In genomic region chr19:51799311-51799997, GRCh38 we compare ENCODE assay signal across 9 cellular contexts. TPM values are rescaled to one million over a fixed set of nuclear protein-coding genes. Genes with fewer than 3 reads are reported as not detected.
DNase-seq lines count a peak whose midpoint lies in the region; ATAC-seq, FAIRE-seq and TF ChIP-seq lines count a peak whose summit lies in the region.
"Had no signal": no experiment of that assay in that cellular context is flagged by ENCODE, and none has a peak within 500 bp of the region (broad histone marks: within the 10 kb centered on the region; RNA-seq: fewer than 3 reads in every experiment).

No MANE protein-coding gene starts in this region.

- H3K36me3 ChIP-seq in pancreas: no peaks in the 10 kb centered on the region

- H3K4me3 Mint-ChIP-seq in Calu3 (ENCODE audit: low read depth, unreplicated experiment): no peak overlapping the region
- H3K4me3 Mint-ChIP-seq: central memory CD8-positive, alpha-beta T cell had no signal

- CTCF ChIA-PET in Calu3 (lab: Charles Lee): interaction anchor here (0.6 to 1.3 kb wide), 2 partner anchors 9 to 111 kb away, joined by 3 read pairs; no protein-coding TSS in a partner anchor

- H3K4me1 Mint-ChIP-seq in Calu3 (ENCODE audit: low read depth, unreplicated experiment): no peaks in the 10 kb centered on the region
- H3K4me1 Mint-ChIP-seq: central memory CD8-positive, alpha-beta T cell had no signal

- H3K4me3 ChIP-seq in fibroblast of pulmonary artery (replicated peaks; ENCODE audit: low read depth, low read length) (peak overlapping the region; percentile 26), pancreas (no peak overlapping the region)

- H3K27me3 Mint-ChIP-seq in Calu3 (ENCODE audit: unreplicated experiment): peaks cover 12% of the 10 kb centered on the region

- FAIRE-seq in pancreas (lab: Jason Lieb, UNC): no peak

- no peaks in the 10 kb centered on the region for H3K4me1 ChIP-seq in pancreas

- DNase-seq in Calu3 (peak; percentile 61), RKO (ENCODE audit: low spot score) (peak; percentile 90), fibroblast of pulmonary artery (ENCODE audit: low read depth) (peak; percentile 100), pancreas (peak in 4 of 6 donors; percentile 28 to 68 (median 36)), NCI-H1092 (lab: John Stamatoyannopoulos, UW) (no peak)
- DNase-seq in activated CD8-positive, alpha-beta memory T cell treated with anti-CD3 and anti-CD28 coated beads, Interleukin-2, amount 50 U/mL, for 4 hours: no peak

- H3K36me3 Mint-ChIP-seq in Calu3 (ENCODE audit: insufficient read depth, unreplicated experiment): no peaks in the 10 kb centered on the region

- no peaks in the 10 kb centered on the region for H3K27me3 ChIP-seq in pancreas

- intact Hi-C loops in Calu3 (cut with micrococcal nuclease; ENCODE audit: unreplicated experiment) (no loop called here), pancreas (cut with DNase I) (no loop called here)

- ATAC-seq in pancreas (peak in 3 of 4 donors; percentile 84 to 93 (median 85)), GM18868 (IDR thresholded peaks at IDR 0.05; ENCODE audit: unreplicated experiment) (no peak), HG02973 (IDR thresholded peaks at IDR 0.05; ENCODE audit: unreplicated experiment) (no peak)

- peak overlapping the region in 2 of 4 donors; percentile 55 to 66 for H3K27ac ChIP-seq in pancreas

- TF ChIP-seq CTCF in Calu3 (IDR thresholded peaks at IDR 0.05; ENCODE audit: unreplicated experiment): no peak
- peak; percentile 31 for TF ChIP-seq CTCF in fibroblast of pulmonary artery (IDR thresholded peaks at IDR 0.05; ENCODE audit: low read length, missing control alignments)
- no peak for TF ChIP-seq CTCF in pancreas (IDR thresholded peaks at IDR 0.05)

- no TSS peak for BruUV-seq in Calu3 (replicated peaks; lab: Mats Ljungman, UMichigan)

- H3K27ac Mint-ChIP-seq in Calu3 (ENCODE audit: unreplicated experiment): no peak overlapping the region

- H3K9me3 Mint-ChIP-seq in Calu3 (ENCODE audit: low read depth, unreplicated experiment): peaks cover 21% of the 10 kb centered on the region

- no peaks in the 10 kb centered on the region for H3K9me3 ChIP-seq in pancreas

- WGBS in pancreas, 2 donors: 62 to 74% methylated on average over 13 of the region's 13 CpGs

RNA-seq across cellular contexts. Expression of gene FPR3, which starts 4.5 kb away (rescaled TPM):
- not detected in 2 replicates for total RNA-seq in Calu3 (2022)
- total RNA-seq in pancreas: 10 to 100 TPM in 1 of 6 donors, 1 to 10 TPM in 2, under 1 TPM in 3; 0.32 to 10.4 (median 1.4) TPM
- polyA plus RNA-seq in pancreas: under 1 TPM; 0.42 to 0.61 TPM

RNA-seq across cellular contexts. Expression of gene FPR2, which starts 38.5 kb away (rescaled TPM):
- total RNA-seq in Calu3 (2022): not detected in 2 replicates
- 1 to 10 TPM in 1 of 6 donors, under 1 TPM in 3, not detected in 2; 0.25 to 1.3 (median 0.69) TPM for total RNA-seq in pancreas
- under 1 TPM in 1 of 2 donors, not detected in 1; 0.14 TPM for polyA plus RNA-seq in pancreas

RNA-seq across cellular contexts. Expression of gene FPR1, which starts 47.8 kb away (rescaled TPM):
- not detected in 2 replicates for total RNA-seq in Calu3 (2022)
- 1 to 10 TPM in 4 of 6 donors, under 1 TPM in 2; 0.37 to 6.8 (median 2.4) TPM for total RNA-seq in pancreas
- under 1 TPM; 0.57 to 0.73 TPM for polyA plus RNA-seq in pancreas

Comparison
In these comparisons a context has a peak if more than half of its experiments do, and no peak if none do; other contexts are left out.
1. DNase-seq: peak in Calu3 (single experiment), RKO (single experiment), fibroblast of pulmonary artery (single experiment) and pancreas (4 of 6); none in NCI-H1092 (single experiment) and activated CD8-positive, alpha-beta memory T cell treated with anti-CD3 and anti-CD28 coated beads, Interleukin-2, amount 50 U/mL, for 4 hours (single experiment).
2. ATAC-seq: peak in pancreas (3 of 4); none in GM18868 (single experiment) and HG02973 (single experiment).